23 cellular contexts compared by ENCODE assay signal in the genomic region with DNA sequence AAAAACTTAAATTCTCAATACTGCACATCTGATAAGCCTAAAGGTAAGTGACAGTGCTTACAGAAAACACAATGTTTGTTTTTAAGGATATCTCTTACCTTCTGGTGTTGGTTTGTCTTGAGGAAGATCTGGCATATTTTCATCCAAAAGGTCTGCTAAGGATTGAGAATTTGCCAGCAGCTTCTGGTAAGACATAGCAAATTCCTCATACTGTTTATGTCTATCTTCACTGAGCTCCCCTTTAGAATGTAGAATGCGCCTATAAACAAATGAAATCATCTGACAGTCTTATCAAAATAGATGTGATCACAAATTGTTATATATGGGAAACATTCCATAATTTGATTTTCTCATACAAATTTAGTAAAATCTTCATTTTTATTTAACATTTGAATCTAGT. TPM values are rescaled to one million over a fixed set of nuclear protein-coding genes. Genes with fewer than 3 reads are reported as not detected.
DNase-seq lines count a peak whose midpoint lies in the region; ATAC-seq, FAIRE-seq and TF ChIP-seq lines count a peak whose summit lies in the region.
"Had no signal": no experiment of that assay in that cellular context is flagged by ENCODE, and none has a peak within 500 bp of the region (broad histone marks: within the 10 kb centered on the region; RNA-seq: fewer than 3 reads in every experiment).

No MANE protein-coding gene starts in this region.

- no peak overlapping the region for H3K14ac ChIP-seq in IMR-90 (replicated peaks; ENCODE audit: low read depth, low read length)

- H4K5ac ChIP-seq in IMR-90 (ENCODE audit: low read depth, low read length) = no peak overlapping the region; the same call in 1 of the 2 replicates

- peaks cover 13% of the 10 kb centered on the region for H3K36me3 ChIP-seq in IMR-90 (ENCODE audit: control insufficient read depth, insufficient read depth, low read length)
- peaks cover 3 to 62% (median 51%) of the 10 kb centered on the region in 6 donors for H3K36me3 ChIP-seq in spleen

- no peak overlapping the region for H3K4me3 ChIP-seq in IMR-90 (ENCODE audit: insufficient read depth, low read depth, low read length)
- no peak overlapping the region for H3K4me3 ChIP-seq in choroid plexus epithelial cell (ENCODE audit: low read depth, low read length)
- no peak overlapping the region for H3K4me3 ChIP-seq in spleen
- H3K4me3 ChIP-seq: BLaER1, HAP-1 had no signal

- H3K79me1 ChIP-seq in IMR-90 (ENCODE audit: low read depth in 1 of 2, low read length in 2 of 2) = peaks cover 17 to 28% of the 10 kb centered on the region in 2 experiments

- H3K9me1 ChIP-seq in IMR-90 (ENCODE audit: insufficient read depth, low read length) = no peaks in the 10 kb centered on the region; the same call in 1 of the 2 replicates

- H3K27me3 ChIP-seq in IMR-90 (ENCODE audit: control insufficient read depth, insufficient read depth, low read length) (no peaks in the 10 kb centered on the region), spleen (replicated peaks in 1 of 7) (no peaks in the 10 kb centered on the region)
- H3K27me3 ChIP-seq: BLaER1 had no signal

- no peak overlapping the region for H3K4me3 Mint-ChIP-seq in T-cell
- H3K4me3 Mint-ChIP-seq: B cell; CD4-positive, CD25-positive, alpha-beta regulatory T cell; CD8-positive, alpha-beta T cell; HFFc6 had no signal

- ATAC-seq in IMR-90 (ENCODE audit: low read depth) (peak; percentile 40), HG02798 (IDR thresholded peaks at IDR 0.05; ENCODE audit: poor library complexity, unreplicated experiment) (no peak), T-cell (replicated peaks in 1 of 4) (no peak)
- ATAC-seq: CD8-positive, alpha-beta T cell had no signal

- H4K91ac ChIP-seq in IMR-90 (ENCODE audit: insufficient read depth, low read depth, low read length) = no peak overlapping the region

- no peak overlapping the region for H3K23ac ChIP-seq in IMR-90 (ENCODE audit: low read depth, low read length)

- no peak overlapping the region for H3K56ac ChIP-seq in IMR-90 (ENCODE audit: extremely low read depth, insufficient read depth, low read length)

- no peak overlapping the region for H3K27ac Mint-ChIP-seq in T-cell
- H3K27ac Mint-ChIP-seq: B cell; CD4-positive, CD25-positive, alpha-beta regulatory T cell; CD8-positive, alpha-beta T cell; HFFc6 had no signal

- peak overlapping the region; percentile 79 for H2BK5ac ChIP-seq in IMR-90 (ENCODE audit: low read depth, low read length, poor library complexity, severe bottlenecking)

- no peak for TF ChIP-seq POLR2A in IMR-90 (IDR thresholded peaks at IDR 0.05; ENCODE audit: low read depth, low read length)
- TF ChIP-seq POLR2A in spleen (IDR thresholded peaks at IDR 0.05) = no peak

- H4K20me1 ChIP-seq in IMR-90 (ENCODE audit: insufficient read depth, low read length) = peaks cover 3% of the 10 kb centered on the region; the same call in 1 of the 2 replicates

- H3K4me1 ChIP-seq in IMR-90 (ENCODE audit: control insufficient read depth, insufficient read depth, low read length) (peaks cover 3% of the 10 kb centered on the region; the same call in 1 of the 2 replicates), spleen (peaks cover 0 to 16% (median 7%) of the 10 kb centered on the region in 6 donors)
- H3K4me1 ChIP-seq: BLaER1, Caco-2, HAP-1 had no signal

- dilution Hi-C loops in IMR-90 (cut with HindIII; ENCODE audit: low sequenced_read_pairs, unreplicated experiment) = no loop called here

- peaks cover 24% of the 10 kb centered on the region for H3K36me3 Mint-ChIP-seq in T-cell

- peak overlapping the region; percentile 46; the same call in 1 of the 2 replicates for H3K4me2 ChIP-seq in IMR-90 (ENCODE audit: low read depth, low read length)
- H3K4me2 ChIP-seq: BLaER1 had no signal

- H2BK20ac ChIP-seq in IMR-90 (ENCODE audit: low read depth, low read length) = no peak overlapping the region

- CTCF ChIA-PET in IMR-90 (lab: Yijun Ruan, JAX) (no interaction called here), T-cell (lab: Charles Lee) (no interaction called here)

- WGBS in IMR-90 (ENCODE audit: extremely low coverage in 2 of 2, insufficient read length in 1 of 2), 2 experiments = no CpG with 5 or more reads among the region's 1 CpG
- 96 to 100% (median 100%) methylated on average over 1 of the region's 1 CpG for WGBS in spleen, 5 donors

- no peak overlapping the region for H2AK5ac ChIP-seq in IMR-90 (ENCODE audit: low read depth, low read length)

- FAIRE-seq in D721Med (lab: Jason Lieb, UNC) = peak; percentile 6
- FAIRE-seq: GM12891, GM18507, H54 had no signal

- H3K4me1 Mint-ChIP-seq in T-cell = peaks cover 14 to 16% (median 16%) of the 10 kb centered on the region in 3 donors

- intact Hi-C loops in IMR-90 (cut with micrococcal nuclease) (no loop called here), spleen (cut with DNase I; ENCODE audit: low total_unique reads) (no loop called here)

- no peak overlapping the region for H3K9ac ChIP-seq in IMR-90 (ENCODE audit: low read depth, low read length)
- H3K9ac ChIP-seq: BLaER1 had no signal

- H3K18ac ChIP-seq in IMR-90 (ENCODE audit: low read depth, low read length) = no peak overlapping the region

- TF ChIP-seq CTCF in D721Med (IDR thresholded peaks at IDR 0.05; ENCODE audit: insufficient read depth, missing control alignments) (no peak), IMR-90 (conservative IDR thresholded peaks at IDR 0.05; ENCODE audit: low read depth, low read length) (no peak), choroid plexus epithelial cell (conservative IDR thresholded peaks at IDR 0.05; ENCODE audit: low read depth, low read length) (no peak), spleen (IDR thresholded peaks at IDR 0.05 in 8 of 11, conservative IDR thresholded peaks at IDR 0.05 in 3 of 11) (no peak)

- no peak overlapping the region for H3K4ac ChIP-seq in IMR-90 (ENCODE audit: low read depth, low read length)

- no peak overlapping the region for H2AFZ ChIP-seq in IMR-90 (replicated peaks; ENCODE audit: low read length, poor library complexity)

- H2AK9ac ChIP-seq in IMR-90 (replicated peaks; ENCODE audit: low read depth, low read length, poor library complexity) = no peak overlapping the region

- TF ChIP-seq RAD21 in IMR-90 (IDR thresholded peaks at IDR 0.05; ENCODE audit: low read length) = no peak

- in situ Hi-C loops in IMR-90 (cut with MboI; ENCODE audit: low sequenced_read_pairs) = no loop called here

- BruUV-seq in IMR-90 (replicated peaks; lab: Mats Ljungman, UMichigan) = no TSS peak

- H2BK120ac ChIP-seq in IMR-90 (ENCODE audit: low read depth, low read length) = no peak overlapping the region

- H2BK15ac ChIP-seq in IMR-90 (ENCODE audit: low read depth, low read length) = no peak overlapping the region

- POLR2A ChIA-PET in IMR-90 (lab: Charles Lee; ENCODE audit: unreplicated experiment) = no interaction called here
- POLR2A ChIA-PET in T-cell (lab: Charles Lee) = no interaction called here

- no peak overlapping the region for H4K8ac ChIP-seq in IMR-90 (ENCODE audit: low read depth in 2 of 2, low read length in 2 of 2)

- H3K27ac ChIP-seq in IMR-90 (ENCODE audit: insufficient read depth, low read length) (peak overlapping the region; percentile 63; the same call in 1 of the 2 replicates), spleen (no peak overlapping the region)
- H3K27ac ChIP-seq: BLaER1, C4-2B had no signal

- no peaks in the 10 kb centered on the region for H3K27me3 Mint-ChIP-seq in T-cell
- H3K27me3 Mint-ChIP-seq: B cell; CD4-positive, CD25-positive, alpha-beta regulatory T cell had no signal

- H3K9me3 ChIP-seq in IMR-90 (ENCODE audit: control insufficient read depth, insufficient read depth, low read length) = peaks cover 6% of the 10 kb centered on the region
- H3K9me3 ChIP-seq in spleen = peaks cover 0 to 23% (median 16%) of the 10 kb centered on the region in 8 donors

- DNase-seq in D721Med (ENCODE audit: insufficient read length, low spot score) = no peak
- peak; percentile 47 for DNase-seq in IMR-90
- DNase-seq in choroid plexus epithelial cell (ENCODE audit: low read depth) = peak; percentile 45
- peak; percentile 78 for DNase-seq in iris pigment epithelial cell (ENCODE audit: low read depth)
- no peak for DNase-seq in T-cell
- DNase-seq in spleen = no peak
- DNase-seq: Caco-2; CD4-positive, CD25-positive, alpha-beta regulatory T cell; CD8-positive, alpha-beta T cell; DMS 273 treated with DMSO at 0.1 percent for 48 hours; DMS79; EL; GF-D8; GOT3; HFFc6 had no signal

- H3K9me3 Mint-ChIP-seq in T-cell = peaks cover 4 to 8% (median 6%) of the 10 kb centered on the region in 3 donors

TF ChIP-seq in IMR-90, 13 proteins besides CTCF, POLR2A, EP300 and RAD21 (continues in another document):
- TF ChIP-seq FOS (IDR thresholded peaks at IDR 0.05; ENCODE audit: low read depth, low read length) (no peak), RFX5 (IDR thresholded peaks at IDR 0.05; ENCODE audit: low read depth, low read length) (no peak), RCOR1 (IDR thresholded peaks at IDR 0.05; ENCODE audit: insufficient replicate concordance, low read length) (no peak), NFE2L2 (IDR thresholded peaks at IDR 0.05; ENCODE audit: low read depth, low read length) (no peak), CHD1 (IDR thresholded peaks at IDR 0.05; ENCODE audit: low read depth, low read length) (no peak), SMC3 (IDR thresholded peaks at IDR 0.05; ENCODE audit: low read depth, low read length) (no peak), MAZ (IDR thresholded peaks at IDR 0.05; ENCODE audit: borderline replicate concordance, low read depth, low read length) (no peak), MXI1 (IDR thresholded peaks at IDR 0.05; ENCODE audit: borderline replicate concordance, low read depth, low read length) (no peak)
- TF ChIP-seq, protein P1, sequence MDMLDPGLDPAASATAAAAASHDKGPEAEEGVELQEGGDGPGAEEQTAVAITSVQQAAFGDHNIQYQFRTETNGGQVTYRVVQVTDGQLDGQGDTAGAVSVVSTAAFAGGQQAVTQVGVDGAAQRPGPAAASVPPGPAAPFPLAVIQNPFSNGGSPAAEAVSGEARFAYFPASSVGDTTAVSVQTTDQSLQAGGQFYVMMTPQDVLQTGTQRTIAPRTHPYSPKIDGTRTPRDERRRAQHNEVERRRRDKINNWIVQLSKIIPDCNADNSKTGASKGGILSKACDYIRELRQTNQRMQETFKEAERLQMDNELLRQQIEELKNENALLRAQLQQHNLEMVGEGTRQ (IDR thresholded peaks at IDR 0.05; ENCODE audit: low read depth, low read length) = no peak

RNA-seq across cellular contexts. Expression of gene UPF2, which starts 28.7 kb away (rescaled TPM):
- total RNA-seq in IMR-90 (2012; rRNA removed) (14.3 and 22.8 TPM in 2 replicates), T-cell (10 to 100 TPM; 25.4 to 29.1 (median 28.8) TPM), spleen (10 to 100 TPM; 25.8 to 34.9 (median 28.3) TPM)
- polyA plus RNA-seq in IMR-90 (2012; rRNA removed) (8.0 and 9.2 TPM in 2 replicates), spleen (10 to 100 TPM; 11.5 to 12.0 (median 11.7) TPM)
- polyA plus RNA-seq in IMR-90 (2012; cell fraction: cytosol; rRNA removed) = 1.0 and 1.5 TPM in 2 replicates
- polyA plus RNA-seq in IMR-90 (2012; cell fraction: nucleus; rRNA removed; ENCODE audit: low replicate concordance) = 1.2 and 7.8 TPM in 2 replicates

RNA-seq across cellular contexts. Expression of gene DHTKD1, which starts 54.8 kb away (rescaled TPM):
- total RNA-seq in IMR-90 (2012; rRNA removed) (20.3 and 27.8 TPM in 2 replicates), T-cell (10 to 100 TPM in 4 of 5 donors, 1 to 10 TPM in 1; 9.3 to 22.2 (median 14.2) TPM), spleen (10 to 100 TPM; 21.5 to 36.6 (median 29.6) TPM)
- polyA plus RNA-seq in IMR-90 (2012; rRNA removed) (7.8 and 13.9 TPM in 2 replicates), spleen (1 to 10 TPM; 7.4 to 8.6 (median 8.0) TPM)
- 6.8 and 8.4 TPM in 2 replicates for polyA plus RNA-seq in IMR-90 (2012; cell fraction: cytosol; rRNA removed)
- 3.3 and 16.9 TPM in 2 replicates for polyA plus RNA-seq in IMR-90 (2012; cell fraction: nucleus; rRNA removed; ENCODE audit: low replicate concordance)

Comparison
In these comparisons a context has a peak if more than half of its experiments do, and no peak if none do; other contexts are left out.
1. DNase-seq: peak in IMR-90 (single experiment), choroid plexus epithelial cell (single experiment) and iris pigment epithelial cell (single experiment); none in D721Med (single experiment), T-cell (0 of 34) and spleen (single experiment).